Comparison of ENCODE assay signal across 8 cellular contexts in the genomic region with DNA sequence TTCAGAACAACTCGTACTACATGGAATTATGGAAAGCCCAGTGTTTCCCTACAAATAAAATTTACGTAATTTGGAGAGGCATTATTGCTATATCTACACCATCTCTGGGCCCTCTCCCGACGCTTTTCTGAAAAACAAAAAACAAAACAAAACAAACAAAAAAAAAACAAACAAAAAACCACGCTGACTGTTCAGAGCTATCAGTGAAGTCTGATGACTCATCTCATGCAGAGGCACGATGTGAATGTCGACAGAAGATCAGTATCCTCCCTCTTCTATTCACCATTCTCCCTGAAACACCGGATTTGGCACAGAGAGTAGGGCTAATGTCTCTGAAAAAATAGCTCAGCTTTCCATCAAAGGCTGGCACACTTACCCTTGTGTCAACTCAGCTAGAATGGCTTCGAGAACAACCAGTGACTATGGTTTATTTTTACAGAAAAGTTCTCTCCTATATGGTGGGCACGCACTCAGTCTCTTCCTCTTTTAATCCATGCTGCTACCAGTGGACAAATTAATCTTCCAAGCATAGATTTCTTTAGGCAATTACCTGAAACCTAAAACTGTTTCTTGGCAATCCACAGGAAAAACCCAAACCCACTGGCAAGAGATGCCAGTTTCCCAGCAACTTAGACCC. TPM values are rescaled to one million over a fixed set of nuclear protein-coding genes. Genes with fewer than 3 reads are reported as not detected.
DNase-seq lines count a peak whose midpoint lies in the region; ATAC-seq and TF ChIP-seq lines count a peak whose summit lies in the region.

No MANE protein-coding gene starts in this region.

- H3K79me2 ChIP-seq in OCI-LY3 (ENCODE audit: low read length): peaks cover 40% of the 10 kb centered on the region

- ATAC-seq in GM21576 (IDR thresholded peaks at IDR 0.05; ENCODE audit: unreplicated experiment): no peak
- ATAC-seq in GM19328 (IDR thresholded peaks at IDR 0.05; ENCODE audit: unreplicated experiment): no peak
- ATAC-seq in GM21737 (IDR thresholded peaks at IDR 0.05; ENCODE audit: unreplicated experiment): no peak

- H3K36me3 ChIP-seq in OCI-LY3 (replicated peaks; ENCODE audit: low read depth, low read length) (peaks cover 10% of the 10 kb centered on the region), duodenal mucosa (ENCODE audit: control insufficient read depth in 1 of 2, insufficient read depth in 2 of 2, low read length in 2 of 2) (peaks cover 0 to 18% of the 10 kb centered on the region in 2 donors)

- H3K4me3 Mint-ChIP-seq in Calu3 (ENCODE audit: low read depth, unreplicated experiment) (peak overlapping the region; percentile 79), osteocyte (ENCODE audit: unreplicated experiment) (peak overlapping the region; percentile 81)

- H3K9me3 ChIP-seq in OCI-LY3 (ENCODE audit: insufficient read depth, low read length): no peaks in the 10 kb centered on the region
- H3K9me3 ChIP-seq in duodenal mucosa (ENCODE audit: control insufficient read depth in 1 of 2, low read length in 2 of 2): no peaks in the 10 kb centered on the region

- peak overlapping the region; percentile 98 for H3K4me2 ChIP-seq in OCI-LY3 (ENCODE audit: low read length)

- 0 out of 2 replicates have a peak, but pooled peaks cover 3% of the 10 kb centered on the region for H3K27me3 ChIP-seq in OCI-LY3 (ENCODE audit: low read depth, low read length)
- H3K27me3 ChIP-seq in duodenal mucosa (ENCODE audit: control insufficient read depth in 1 of 2, insufficient read depth in 2 of 2, low read length in 2 of 2): no peaks in the 10 kb centered on the region

- peaks cover 24% of the 10 kb centered on the region for H3K36me3 Mint-ChIP-seq in Calu3 (ENCODE audit: insufficient read depth, unreplicated experiment)
- peaks cover 17% of the 10 kb centered on the region for H3K36me3 Mint-ChIP-seq in osteocyte (ENCODE audit: unreplicated experiment)

- TF ChIP-seq CTCF in Calu3 (IDR thresholded peaks at IDR 0.05; ENCODE audit: unreplicated experiment) (no peak), OCI-LY3 (IDR thresholded peaks at IDR 0.05; ENCODE audit: low read depth, low read length) (no peak), osteocyte (IDR thresholded peaks at IDR 0.05) (no peak)

- peaks cover 19% of the 10 kb centered on the region for H3K4me1 ChIP-seq in OCI-LY3 (ENCODE audit: low read length)
- H3K4me1 ChIP-seq in duodenal mucosa (ENCODE audit: control insufficient read depth in 1 of 2, insufficient read depth in 2 of 2, low read length in 2 of 2): peaks cover 15 to 21% of the 10 kb centered on the region in 2 donors

- peaks cover 17% of the 10 kb centered on the region for H4K20me1 ChIP-seq in OCI-LY3 (ENCODE audit: insufficient read depth, low read length)

- H3K9me3 Mint-ChIP-seq in Calu3 (ENCODE audit: low read depth, unreplicated experiment) (no peaks in the 10 kb centered on the region), osteocyte (ENCODE audit: unreplicated experiment) (no peaks in the 10 kb centered on the region)

- H3K27ac ChIP-seq in OCI-LY3 (ENCODE audit: low read length): no peak overlapping the region
- no peak overlapping the region for H3K27ac ChIP-seq in duodenal mucosa (ENCODE audit: low read depth, low read length)

- H3K27me3 Mint-ChIP-seq in Calu3 (ENCODE audit: unreplicated experiment) (peaks cover 13% of the 10 kb centered on the region), osteocyte (ENCODE audit: unreplicated experiment) (peaks cover under 1% of the 10 kb centered on the region)

- no peak overlapping the region for H2AFZ ChIP-seq in OCI-LY3 (ENCODE audit: low read depth, low read length)

- peaks cover 14% of the 10 kb centered on the region for H3K4me1 Mint-ChIP-seq in Calu3 (ENCODE audit: low read depth, unreplicated experiment)
- H3K4me1 Mint-ChIP-seq in osteocyte (ENCODE audit: unreplicated experiment): peaks cover 20% of the 10 kb centered on the region

- H3K4me3 ChIP-seq in OCI-LY3 (ENCODE audit: low read length): peak overlapping the region; percentile 96
- H3K4me3 ChIP-seq in duodenal mucosa (ENCODE audit: low read depth in 1 of 2, low read length in 2 of 2): peak overlapping the region; percentile 93 to 99

- CTCF ChIA-PET in Calu3 (lab: Charles Lee): no interaction called here

- intact Hi-C loops in Calu3 (cut with micrococcal nuclease; ENCODE audit: unreplicated experiment): no loop called here

- no peak for DNase-seq in Calu3
- DNase-seq in osteocyte (ENCODE audit: extremely low spot score, unreplicated experiment): no peak
- no peak for DNase-seq in NCI-H2227 (lab: John Stamatoyannopoulos, UW; ENCODE audit: unreplicated experiment)

- BruUV-seq in Calu3 (replicated peaks; lab: Mats Ljungman, UMichigan): no TSS peak

- H3K27ac Mint-ChIP-seq in Calu3 (ENCODE audit: unreplicated experiment) (no peak overlapping the region), osteocyte (ENCODE audit: unreplicated experiment) (no peak overlapping the region)

- H3K9ac ChIP-seq in OCI-LY3 (ENCODE audit: low read length) (no peak overlapping the region), duodenal mucosa (ENCODE audit: low read depth in 1 of 2, low read length in 2 of 2) (no peak overlapping the region)

RNA-seq across cellular contexts. Expression of a gene that starts 1.5 kb away (rescaled TPM):
- total RNA-seq in Calu3 (2022): 24.8 and 31.6 TPM in 2 replicates
- 41.7 and 42.6 TPM in 2 replicates for total RNA-seq in osteocyte

RNA-seq across cellular contexts. Expression of a gene that starts 51.2 kb away (rescaled TPM):
- total RNA-seq in Calu3 (2022) (35.1 and 35.6 TPM in 2 replicates), osteocyte (28.1 and 38.4 TPM in 2 replicates)
